Comparison of ENCODE assay signal across 8 cellular contexts in the genomic region with DNA sequence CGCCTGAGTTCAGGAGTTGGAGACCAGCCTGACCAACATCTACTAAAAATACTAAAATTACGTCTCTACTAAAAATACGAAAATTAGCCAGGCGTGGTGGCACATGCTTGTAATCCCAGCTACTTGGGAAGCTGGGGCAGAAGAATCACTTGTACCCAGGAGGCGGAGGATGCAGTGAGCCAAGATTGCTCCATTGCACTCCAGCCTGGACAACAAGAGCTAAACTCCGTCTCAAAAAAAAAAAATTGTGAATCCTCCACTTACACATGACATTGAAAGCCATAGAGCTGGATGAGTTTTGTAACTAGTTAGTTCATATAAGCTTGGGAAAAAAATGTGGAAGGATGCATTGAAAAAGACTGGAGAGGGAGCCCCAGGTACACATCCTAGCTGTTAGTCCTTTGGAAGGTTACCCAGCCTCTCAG. TPM values are rescaled to one million over a fixed set of nuclear protein-coding genes. Genes with fewer than 3 reads are reported as not detected.
DNase-seq lines count a peak whose midpoint lies in the region; ATAC-seq, FAIRE-seq and TF ChIP-seq lines count a peak whose summit lies in the region.

No MANE protein-coding gene starts in this region.

- no peak for ATAC-seq in CD4-positive, CD25-positive, alpha-beta regulatory T cell (ENCODE audit: low read depth in 2 of 2)

- H3K9ac ChIP-seq in OCI-LY3 (ENCODE audit: low read length): peak overlapping the region; percentile 78
- H3K9ac ChIP-seq in endodermal cell (ENCODE audit: extremely low read depth, low read length, poor library complexity, severe bottlenecking): no peak overlapping the region

- DNase-seq in CD4-positive, CD25-positive, alpha-beta regulatory T cell: no peak
- DNase-seq in endodermal cell (no peak), NCI-H2081 (lab: John Stamatoyannopoulos, UW) (no peak), Ammon's horn (ENCODE audit: low spot score) (no peak), GM19239 (ENCODE audit: insufficient read length, low spot score) (no peak)
- no peak for DNase-seq in stimulated activated CD8-positive, alpha-beta memory T cell treated with anti-CD3 and anti-CD28 coated beads, Interleukin-4, amount 100 ng/mL, for 48 hours

- no peaks in the 10 kb centered on the region for H3K9me3 Mint-ChIP-seq in CD4-positive, CD25-positive, alpha-beta regulatory T cell
- no peaks in the 10 kb centered on the region for H3K9me3 Mint-ChIP-seq in endodermal cell

- peaks cover 15% of the 10 kb centered on the region for H3K36me3 ChIP-seq in CD4-positive, CD25-positive, alpha-beta regulatory T cell (ENCODE audit: control insufficient read depth, insufficient read depth, low read length)
- H3K36me3 ChIP-seq in OCI-LY3 (replicated peaks; ENCODE audit: low read depth, low read length): peaks cover 18% of the 10 kb centered on the region
- peaks cover 13% of the 10 kb centered on the region for H3K36me3 ChIP-seq in endodermal cell (ENCODE audit: control insufficient read depth, insufficient read depth, low read length)
- H3K36me3 ChIP-seq in neutrophil: peaks cover 18% of the 10 kb centered on the region

- peak overlapping the region; percentile 87 for H3K4me2 ChIP-seq in OCI-LY3 (ENCODE audit: low read length)

- H2AFZ ChIP-seq in OCI-LY3 (ENCODE audit: low read depth, low read length): peak overlapping the region; percentile 56

- peaks cover 11% of the 10 kb centered on the region for H3K36me3 Mint-ChIP-seq in CD4-positive, CD25-positive, alpha-beta regulatory T cell
- H3K36me3 Mint-ChIP-seq in endodermal cell (ENCODE audit: low read depth): peaks cover 9% of the 10 kb centered on the region

- H3K4me3 Mint-ChIP-seq in CD4-positive, CD25-positive, alpha-beta regulatory T cell: peak overlapping the region; percentile 97 to 99 (median 98)
- H3K4me3 Mint-ChIP-seq in endodermal cell: peak overlapping the region; percentile 99

- H3K4me1 ChIP-seq in CD4-positive, CD25-positive, alpha-beta regulatory T cell (ENCODE audit: control insufficient read depth, insufficient read depth, low read length, poor library complexity, severe bottlenecking): peaks cover 26% of the 10 kb centered on the region
- H3K4me1 ChIP-seq in OCI-LY3 (ENCODE audit: low read length) (peaks cover 14% of the 10 kb centered on the region), endodermal cell (ENCODE audit: control insufficient read depth, insufficient read depth, low read length) (peaks cover 3% of the 10 kb centered on the region), neutrophil (ENCODE audit: control insufficient read depth in 1 of 2, insufficient read depth in 1 of 2, low read depth in 1 of 2, low read length in 1 of 2) (peaks cover 16% of the 10 kb centered on the region in 2 experiments)

- H3K4me3 ChIP-seq in CD4-positive, CD25-positive, alpha-beta regulatory T cell (ENCODE audit: low read depth, low read length): peak overlapping the region; percentile 77
- H3K4me3 ChIP-seq in OCI-LY3 (ENCODE audit: low read length): peak overlapping the region; percentile 76
- peak overlapping the region; percentile 68 for H3K4me3 ChIP-seq in endodermal cell (ENCODE audit: low read length)
- H3K4me3 ChIP-seq in neutrophil (ENCODE audit: low read depth in 1 of 2, low read length in 1 of 2): peak overlapping the region; percentile 93 to 98

- 89 to 94% methylated on average over 5 to 6 of the region's 6 CpGs for WGBS in endodermal cell (ENCODE audit: insufficient coverage in 1 of 2, insufficient read length in 1 of 2), 2 experiments

- peaks cover 13% of the 10 kb centered on the region for H3K27me3 Mint-ChIP-seq in CD4-positive, CD25-positive, alpha-beta regulatory T cell
- H3K27me3 Mint-ChIP-seq in endodermal cell (ENCODE audit: insufficient read depth): peaks cover 27% of the 10 kb centered on the region

- peak overlapping the region; percentile 90 for H3K27ac ChIP-seq in CD4-positive, CD25-positive, alpha-beta regulatory T cell (ENCODE audit: insufficient read depth, low read length, poor library complexity, severe bottlenecking)
- peak overlapping the region; percentile 28 for H3K27ac ChIP-seq in OCI-LY3 (ENCODE audit: low read length)
- H3K27ac ChIP-seq in endodermal cell (ENCODE audit: low read depth, low read length): no peak overlapping the region
- H3K27ac ChIP-seq in neutrophil: peak overlapping the region; percentile 96

- no peak for FAIRE-seq in GM19239 (lab: Jason Lieb, UNC)

- H3K4me1 Mint-ChIP-seq in CD4-positive, CD25-positive, alpha-beta regulatory T cell: peaks cover 5 to 30% (median 16%) of the 10 kb centered on the region in 4 donors
- peaks cover 10% of the 10 kb centered on the region for H3K4me1 Mint-ChIP-seq in endodermal cell

- H4K20me1 ChIP-seq in OCI-LY3 (ENCODE audit: insufficient read depth, low read length): peaks cover 4% of the 10 kb centered on the region; the same call in 1 of the 2 replicates

- H3K27ac Mint-ChIP-seq in CD4-positive, CD25-positive, alpha-beta regulatory T cell: peak overlapping the region; percentile 97 to 100 (median 99)
- peak overlapping the region; percentile 83 for H3K27ac Mint-ChIP-seq in endodermal cell

- peaks cover 38% of the 10 kb centered on the region for H3K79me2 ChIP-seq in OCI-LY3 (ENCODE audit: low read length)

- TF ChIP-seq CTCF in OCI-LY3 (IDR thresholded peaks at IDR 0.05; ENCODE audit: low read depth, low read length) (no peak), endodermal cell (conservative IDR thresholded peaks at IDR 0.05) (no peak), neutrophil (IDR thresholded peaks at IDR 0.05) (no peak)

- no peaks in the 10 kb centered on the region for H3K27me3 ChIP-seq in CD4-positive, CD25-positive, alpha-beta regulatory T cell (ENCODE audit: control insufficient read depth, insufficient read depth, low read length)
- H3K27me3 ChIP-seq in OCI-LY3 (ENCODE audit: low read depth, low read length) (no peaks in the 10 kb centered on the region), endodermal cell (ENCODE audit: control insufficient read depth, insufficient read depth, low read length, poor library complexity, severe bottlenecking) (peaks cover 16% of the 10 kb centered on the region), neutrophil (peaks cover 24% of the 10 kb centered on the region)

- H3K9me3 ChIP-seq in CD4-positive, CD25-positive, alpha-beta regulatory T cell (ENCODE audit: control insufficient read depth in 2 of 2, low read length in 2 of 2): no peaks in the 10 kb centered on the region
- H3K9me3 ChIP-seq in OCI-LY3 (ENCODE audit: insufficient read depth, low read length): no peaks in the 10 kb centered on the region
- no peaks in the 10 kb centered on the region for H3K9me3 ChIP-seq in endodermal cell (ENCODE audit: control insufficient read depth, low read length)
- H3K9me3 ChIP-seq in neutrophil: no peaks in the 10 kb centered on the region

RNA-seq across cellular contexts. Expression of gene PSMD8, which starts 0.5 kb away (rescaled TPM):
- total RNA-seq in CD4-positive, CD25-positive, alpha-beta regulatory T cell: 104 TPM
- 100 to 1,000 TPM; 177 to 254 (median 222) TPM for polyA plus RNA-seq in CD4-positive, CD25-positive, alpha-beta regulatory T cell
- 100 to 1,000 TPM; 168 to 178 TPM for total RNA-seq in endodermal cell
- polyA plus RNA-seq in endodermal cell (2013, experiment 1 of 2): 222 TPM
- polyA plus RNA-seq in endodermal cell (2013, experiment 2 of 2): 223 TPM

RNA-seq across cellular contexts. Expression of gene GGN, which starts 13.9 kb away (rescaled TPM):
- total RNA-seq in CD4-positive, CD25-positive, alpha-beta regulatory T cell: 0.91 TPM
- not detected for polyA plus RNA-seq in CD4-positive, CD25-positive, alpha-beta regulatory T cell
- total RNA-seq in endodermal cell: 1 to 10 TPM in 1 of 2 donors, under 1 TPM in 1; 0.99 to 2.1 TPM
- 1.8 TPM for polyA plus RNA-seq in endodermal cell (2013, experiment 1 of 2)
- 3.0 TPM for polyA plus RNA-seq in endodermal cell (2013, experiment 2 of 2)

RNA-seq across cellular contexts. Expression of gene SPRED3, which starts 14.6 kb away (rescaled TPM):
- 1.3 TPM for total RNA-seq in CD4-positive, CD25-positive, alpha-beta regulatory T cell
- under 1 TPM in 3 of 4 donors, not detected in 1; 0.06 to 0.13 (median 0.07) TPM for polyA plus RNA-seq in CD4-positive, CD25-positive, alpha-beta regulatory T cell
- total RNA-seq in endodermal cell: 1 to 10 TPM; 5.3 to 10.0 TPM
- 8.8 TPM for polyA plus RNA-seq in endodermal cell (2013, experiment 1 of 2)
- polyA plus RNA-seq in endodermal cell (2013, experiment 2 of 2): 9.4 TPM

RNA-seq across cellular contexts. Expression of gene FAM98C, which starts 29.0 kb away (rescaled TPM):
- 41.3 TPM for total RNA-seq in CD4-positive, CD25-positive, alpha-beta regulatory T cell
- 10 to 100 TPM; 17.2 to 20.8 (median 19.8) TPM for polyA plus RNA-seq in CD4-positive, CD25-positive, alpha-beta regulatory T cell
- 10 to 100 TPM in 1 of 2 donors, 1 to 10 TPM in 1; 8.6 to 13.7 TPM for total RNA-seq in endodermal cell
- 9.9 TPM for polyA plus RNA-seq in endodermal cell (2013, experiment 1 of 2)
- 8.9 TPM for polyA plus RNA-seq in endodermal cell (2013, experiment 2 of 2)

RNA-seq across cellular contexts. Expression of gene CATSPERG, which starts 38.3 kb away (rescaled TPM):
- total RNA-seq in CD4-positive, CD25-positive, alpha-beta regulatory T cell: 12.6 TPM
- 1 to 10 TPM; 1.0 to 4.3 (median 1.9) TPM for polyA plus RNA-seq in CD4-positive, CD25-positive, alpha-beta regulatory T cell
- 1 to 10 TPM; 2.5 to 8.9 TPM for total RNA-seq in endodermal cell
- polyA plus RNA-seq in endodermal cell (2013, experiment 1 of 2): 3.5 TPM
- polyA plus RNA-seq in endodermal cell (2013, experiment 2 of 2): 3.4 TPM
